In the genomic region with DNA sequence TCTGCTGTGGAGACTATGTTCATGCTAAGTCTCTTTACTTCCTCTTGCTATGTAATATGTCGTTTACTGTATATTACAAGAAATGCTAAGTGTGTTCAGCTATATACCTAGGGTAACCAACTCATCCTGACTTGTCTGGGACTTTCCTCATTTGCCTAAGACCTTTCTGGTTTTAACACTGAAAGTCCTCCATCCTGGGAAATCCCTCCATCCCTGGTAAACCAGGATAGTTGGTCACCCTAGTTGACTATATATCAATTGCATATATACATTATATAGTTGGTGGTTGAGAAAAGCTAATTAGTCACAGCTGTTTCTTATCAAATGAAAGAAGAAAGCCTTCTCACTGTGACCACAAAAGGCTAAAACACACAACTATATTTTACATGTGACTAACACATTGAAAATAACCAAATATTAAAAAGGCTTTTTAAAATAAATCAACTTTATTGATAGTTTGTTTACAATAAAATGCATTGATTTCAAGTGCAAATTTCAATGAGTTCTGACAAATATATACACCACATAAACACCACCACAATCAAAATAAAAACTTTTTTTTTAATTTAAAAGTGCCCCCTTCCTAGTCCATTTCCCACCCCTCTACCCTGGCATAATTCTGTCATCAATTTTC, we compare ENCODE assay signal across 8 cellular contexts.
DNase-seq lines count a peak whose midpoint lies in the region; ATAC-seq and TF ChIP-seq lines count a peak whose summit lies in the region.
"Had no signal": no experiment of that assay in that cellular context is flagged by ENCODE, and none has a peak within 500 bp of the region (broad histone marks: within the 10 kb centered on the region; RNA-seq: fewer than 3 reads in every experiment).

No MANE protein-coding gene starts in this region.

- peaks cover 6% of the 10 kb centered on the region for H3K4me1 ChIP-seq in mesodermal cell (ENCODE audit: control insufficient read depth, insufficient read depth, low read length, poor library complexity, severe bottlenecking)

- no peaks in the 10 kb centered on the region for H3K27me3 ChIP-seq in HL-60 (ENCODE audit: insufficient read depth, poor library complexity, severe bottlenecking)

- no peak for TF ChIP-seq CTCF in HL-60 (IDR thresholded peaks at IDR 0.05; ENCODE audit: insufficient read depth, low read length)

- H3K36me3 ChIP-seq in mesodermal cell (ENCODE audit: control insufficient read depth, insufficient read depth, low read length) = no peaks in the 10 kb centered on the region

- ATAC-seq in GM18907 (IDR thresholded peaks at IDR 0.05; ENCODE audit: unreplicated experiment) (peak; percentile 70), GM21717 (IDR thresholded peaks at IDR 0.05; ENCODE audit: unreplicated experiment) (peak; percentile 50)
- ATAC-seq: Right ventricle myocardium inferior had no signal

- H3K27ac ChIP-seq in HL-60 (replicated peaks) = peak overlapping the region; percentile 67
- H3K27ac ChIP-seq in mesodermal cell (ENCODE audit: low read depth, low read length, severe bottlenecking) = peak overlapping the region; percentile 30

- peaks cover 4% of the 10 kb centered on the region for H3K9me3 ChIP-seq in mesodermal cell (ENCODE audit: control insufficient read depth, low read length)

- WGBS in mesodermal cell (ENCODE audit: insufficient coverage in 2 of 2), 2 experiments = no CpG with 5 or more reads among the region's 1 CpG

- H3K4me3 ChIP-seq in HL-60 (replicated peaks; ENCODE audit: insufficient read depth, low read length) (no peak overlapping the region), mesodermal cell (ENCODE audit: extremely low read depth, insufficient read depth, low read length, poor library complexity, severe bottlenecking) (no peak overlapping the region)

- DNase-seq in HL-60 (ENCODE audit: low read depth in 1 of 2, low spot score in 1 of 2) (no peak), GDM1 (lab: John Stamatoyannopoulos, UW) (no peak), KBM-7 (no peak), NCI-H524 (lab: John Stamatoyannopoulos, UW) (no peak)

- in situ Hi-C loops in KBM-7 (cut with MboI; ENCODE audit: low pct_unique_long_range_greater_than_20kb, low sequenced_read_pairs) = no loop called here
